Comparison of ENCODE assay signal across 8 cellular contexts in genomic region chr4:87073187-87073569, GRCh38.
DNase-seq lines count a peak whose midpoint lies in the region; ATAC-seq and TF ChIP-seq lines count a peak whose summit lies in the region.

No MANE protein-coding gene starts in this region.

- peaks cover 0 to 44% (median 11%) of the 10 kb centered on the region in 4 donors for H3K4me1 ChIP-seq in right lobe of liver

- no peak for TF ChIP-seq POLR2A in right lobe of liver (IDR thresholded peaks at IDR 0.05)

- H3K36me3 Mint-ChIP-seq in activated CD4-positive, alpha-beta T cell treated with anti-CD3 and anti-CD28 coated beads for 36 hours (ENCODE audit: low read depth): peaks cover 3% of the 10 kb centered on the region

- no peaks in the 10 kb centered on the region for H3K27me3 Mint-ChIP-seq in activated CD4-positive, alpha-beta T cell treated with anti-CD3 and anti-CD28 coated beads for 36 hours

- no peaks in the 10 kb centered on the region for H3K27me3 ChIP-seq in right lobe of liver

- peak; percentile 13 for ATAC-seq in activated CD4-positive, alpha-beta T cell treated with anti-CD3 and anti-CD28 coated beads for 36 hours
- ATAC-seq in HG02678 (IDR thresholded peaks at IDR 0.05; ENCODE audit: unreplicated experiment) (peak; percentile 36), right lobe of liver (peak in 3 of 4 donors; percentile 21 to 39 (median 26))

- H3K4me3 Mint-ChIP-seq in activated CD4-positive, alpha-beta T cell treated with anti-CD3 and anti-CD28 coated beads for 36 hours: peak overlapping the region; percentile 63

- POLR2A ChIA-PET in activated CD4-positive, alpha-beta T cell treated with anti-CD3 and anti-CD28 coated beads for 36 hours (lab: Charles Lee): interaction anchor here (0.6 to 1.8 kb wide), 3 partner anchors 15 to 317 kb away, joined by 3 to 7 read pairs (median 5); no protein-coding TSS in a partner anchor
- POLR2A ChIA-PET in RWPE1 (lab: Yijun Ruan, JAX; ENCODE audit: low non-redundant PET): no interaction called here

- CTCF ChIA-PET in activated CD4-positive, alpha-beta T cell treated with anti-CD3 and anti-CD28 coated beads for 36 hours (lab: Charles Lee): interaction anchor here (0.6 to 1.0 kb wide), 2 partner anchors 15 to 259 kb away, joined by 3 to 4 read pairs; no protein-coding TSS in a partner anchor
- CTCF ChIA-PET in RWPE1 (lab: Yijun Ruan, JAX): no interaction called here

- TF ChIP-seq CTCF in right lobe of liver (IDR thresholded peaks at IDR 0.05): no peak
- TF ChIP-seq CTCF in RWPE1 (conservative IDR thresholded peaks at IDR 0.05; ENCODE audit: low read depth): no peak

- no peaks in the 10 kb centered on the region for H3K36me3 ChIP-seq in right lobe of liver

- no peak for DNase-seq in activated CD4-positive, alpha-beta T cell treated with anti-CD3 and anti-CD28 coated beads for 36 hours
- DNase-seq in activated CD4-positive, alpha-beta T cell treated with anti-CD3 and anti-CD28 coated beads, Interleukin-2, amount 50 U/mL, for 4 hours: no peak
- DNase-seq in NCI-H82 treated with DMSO at 0.1 percent for 48 hours (lab: John Stamatoyannopoulos, UW; ENCODE audit: unreplicated experiment): peak; percentile 74
- no peak for DNase-seq in right lobe of liver
- no peak for DNase-seq in OCI-M2 (lab: John Stamatoyannopoulos, UW; ENCODE audit: unreplicated experiment)
- DNase-seq in T-helper 9 cell: no peak
- no peak for DNase-seq in RWPE1 (ENCODE audit: low spot score)

- H3K9me3 Mint-ChIP-seq in activated CD4-positive, alpha-beta T cell treated with anti-CD3 and anti-CD28 coated beads for 36 hours (ENCODE audit: low read depth): no peaks in the 10 kb centered on the region

- H3K4me3 ChIP-seq in right lobe of liver: no peak overlapping the region

- H3K27ac ChIP-seq in right lobe of liver (peak overlapping the region in 2 of 3 donors; percentile 31 to 37), RWPE1 (no peak overlapping the region)

- H3K9me3 ChIP-seq in right lobe of liver: no peaks in the 10 kb centered on the region

- H3K27ac Mint-ChIP-seq in activated CD4-positive, alpha-beta T cell treated with anti-CD3 and anti-CD28 coated beads for 36 hours: peak overlapping the region; percentile 91

- intact Hi-C loops in activated CD4-positive, alpha-beta T cell treated with anti-CD3 and anti-CD28 coated beads for 36 hours (cut with DNase I, micrococcal nuclease): loop anchor here (1.0 to 5.0 kb wide), 4 partner anchors 12 to 137 kb away; no protein-coding TSS in a partner anchor
- intact Hi-C loops in right lobe of liver (cut with DNase I): no loop called here

- WGBS in right lobe of liver (ENCODE audit: insufficient coverage, low coverage, low lambda C conversion rate, missing lambda C conversion rate): 8% methylated on average over 6 of the region's 6 CpGs

- H3K4me1 Mint-ChIP-seq in activated CD4-positive, alpha-beta T cell treated with anti-CD3 and anti-CD28 coated beads for 36 hours: peaks cover 48% of the 10 kb centered on the region

Comparison
In these comparisons a context has a peak if more than half of its experiments do, and no peak if none do; other contexts are left out.
1. intact Hi-C loops: an anchor here in activated CD4-positive, alpha-beta T cell treated with anti-CD3 and anti-CD28 coated beads for 36 hours (1.0 to 5.0 kb wide); none called in right lobe of liver.